In the genomic region with DNA sequence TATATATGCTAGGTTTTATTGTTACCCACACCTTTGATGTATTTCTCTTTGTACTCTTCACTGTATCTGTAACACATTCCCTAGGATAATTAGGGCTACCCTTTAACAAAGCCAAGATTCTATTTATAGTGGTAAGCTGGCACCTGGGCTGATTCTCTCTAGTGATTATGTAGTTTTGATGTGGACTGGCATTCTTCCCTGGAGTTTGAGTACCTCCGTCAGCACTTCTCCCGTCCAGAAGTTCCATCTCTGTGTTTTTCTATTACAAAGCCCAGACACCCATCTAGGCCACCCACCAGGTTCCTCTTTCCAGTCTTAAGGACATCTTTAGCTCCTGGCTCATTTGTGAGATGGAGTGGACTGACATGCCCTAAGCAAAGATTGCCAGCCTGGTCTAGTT, we compare ENCODE assay signal across 15 cellular contexts. TPM values are rescaled to one million over a fixed set of nuclear protein-coding genes. Genes with fewer than 3 reads are reported as not detected.
"Had no signal": no experiment of that assay in that cellular context is flagged by ENCODE, and none has a peak within 500 bp of the region (broad histone marks: within the 10 kb centered on the region; RNA-seq: fewer than 3 reads in every experiment).

No MANE protein-coding gene starts in this region.

- H3K4me3 Mint-ChIP-seq: activated CD4-positive, alpha-beta T cell treated with anti-CD3 and anti-CD28 coated beads, Interleukin-2, amount 10 ng/mL, durations not matched to agents 24 days and 14 days; activated T-cell treated with anti-CD3 and anti-CD28 coated beads, Interleukin-2, amount 50 U/mL, for 4 hours; stimulated activated effector memory CD8-positive, alpha-beta T cell treated with anti-CD3 and anti-CD28 coated beads, Interleukin-12 subunit alpha, Interleukin-12 subunit beta, amount 100 ng/mL, for 72 hours had no signal

- H3K27ac Mint-ChIP-seq: activated CD4-positive, alpha-beta T cell treated with anti-CD3 and anti-CD28 coated beads, Interleukin-2, amount 10 ng/mL, durations not matched to agents 24 days and 14 days; stimulated activated effector memory CD8-positive, alpha-beta T cell treated with anti-CD3 and anti-CD28 coated beads, Interleukin-12 subunit alpha, Interleukin-12 subunit beta, amount 100 ng/mL, for 72 hours had no signal

- H3K4me1 Mint-ChIP-seq: stimulated activated effector memory CD8-positive, alpha-beta T cell treated with anti-CD3 and anti-CD28 coated beads, Interleukin-12 subunit alpha, Interleukin-12 subunit beta, amount 100 ng/mL, for 72 hours had no signal

- H3K27ac ChIP-seq: ascending aorta, gastroesophageal sphincter, heart right ventricle, pancreas, thoracic aorta had no signal

- H3K9me3 ChIP-seq: ascending aorta, gastroesophageal sphincter, heart right ventricle, mucosa of descending colon, pancreas, thoracic aorta had no signal

- H3K9me3 Mint-ChIP-seq: activated T-cell treated with anti-CD3 and anti-CD28 coated beads, Interleukin-2, amount 50 U/mL, for 4 hours; naive thymus-derived CD8-positive, alpha-beta T cell; stimulated activated effector memory CD8-positive, alpha-beta T cell treated with anti-CD3 and anti-CD28 coated beads, Interleukin-12 subunit alpha, Interleukin-12 subunit beta, amount 100 ng/mL, for 72 hours had no signal

- DNase-seq: activated CD4-positive, alpha-beta T cell treated with anti-CD3 and anti-CD28 coated beads, Interleukin-2, amount 10 ng/mL, durations not matched to agents 24 days and 14 days; activated CD4-positive, CD25-positive, alpha-beta regulatory T cell; activated gamma-delta T cell; activated T-cell treated with anti-CD3 and anti-CD28 coated beads, Interleukin-2, amount 50 U/mL, for 4 hours; erythroblast; heart right ventricle; mucosa of descending colon; naive thymus-derived CD8-positive, alpha-beta T cell; pancreas; retina had no signal

- H3K27me3 ChIP-seq: ascending aorta, gastroesophageal sphincter, heart right ventricle, pancreas had no signal

- H3K4me3 ChIP-seq: ascending aorta, gastroesophageal sphincter, heart right ventricle, mucosa of descending colon, pancreas, thoracic aorta had no signal

- ATAC-seq: gastroesophageal sphincter, heart right ventricle, mucosa of descending colon, pancreas had no signal

- H3K36me3 ChIP-seq: ascending aorta, gastroesophageal sphincter, heart right ventricle, pancreas, thoracic aorta had no signal

- H3K36me3 Mint-ChIP-seq: stimulated activated effector memory CD8-positive, alpha-beta T cell treated with anti-CD3 and anti-CD28 coated beads, Interleukin-12 subunit alpha, Interleukin-12 subunit beta, amount 100 ng/mL, for 72 hours had no signal

- H3K4me1 ChIP-seq: ascending aorta, gastroesophageal sphincter, heart right ventricle, pancreas had no signal

RNA-seq across cellular contexts. Expression of a gene that starts 55.9 kb away (rescaled TPM):
- total RNA-seq: naive thymus-derived CD8-positive, alpha-beta T cell; SK-MEL-5 had no signal
